In genomic region chr2:7027436-7027835, GRCh38 we compare ENCODE assay signal across 25 cellular contexts.
DNase-seq lines count a peak whose midpoint lies in the region; ATAC-seq and TF ChIP-seq lines count a peak whose summit lies in the region.
"Had no signal": no experiment of that assay in that cellular context is flagged by ENCODE, and none has a peak within 500 bp of the region (broad histone marks: within the 10 kb centered on the region; RNA-seq: fewer than 3 reads in every experiment).

No MANE protein-coding gene starts in this region.

- no peaks in the 10 kb centered on the region for H4K20me1 ChIP-seq in hepatocyte (ENCODE audit: insufficient read depth, poor library complexity, severe bottlenecking)

- H3K9me3 Mint-ChIP-seq in CD4-positive, alpha-beta T cell = no peaks in the 10 kb centered on the region
- H3K9me3 Mint-ChIP-seq: activated CD4-positive, alpha-beta memory T cell treated with anti-CD3 and anti-CD28 coated beads, Interleukin-2, amount 10 ng/mL, durations not matched to agents 7 days and 5 days; central memory CD8-positive, alpha-beta T cell; naive thymus-derived CD8-positive, alpha-beta T cell; T-helper 2 cell treated with Interferon-gamma antibody and Interleukin-4, amounts not matched to agents 5 μg/mL and 100 μg/mL, for 36 hours had no signal

- peaks cover 86% of the 10 kb centered on the region for H3K36me3 Mint-ChIP-seq in CD4-positive, alpha-beta T cell (ENCODE audit: low read depth)

- H3K36me3 ChIP-seq in hepatocyte (replicated peaks; ENCODE audit: insufficient read depth, low read depth) (no peaks in the 10 kb centered on the region), psoas muscle (ENCODE audit: insufficient read depth in 1 of 2, low read depth in 1 of 2) (peaks cover 0 to 9% of the 10 kb centered on the region in 2 donors)
- H3K36me3 ChIP-seq: MG63 had no signal

- no peak overlapping the region for H3K4me3 Mint-ChIP-seq in CD4-positive, alpha-beta T cell
- H3K4me3 Mint-ChIP-seq: activated CD4-positive, alpha-beta memory T cell treated with anti-CD3 and anti-CD28 coated beads, Interleukin-2, amount 10 ng/mL, durations not matched to agents 7 days and 5 days; central memory CD8-positive, alpha-beta T cell; naive thymus-derived CD8-positive, alpha-beta T cell; T-helper 2 cell treated with Interferon-gamma antibody and Interleukin-4, amounts not matched to agents 5 μg/mL and 100 μg/mL, for 36 hours had no signal

- TF ChIP-seq CTCF in CD4-positive, alpha-beta T cell (IDR thresholded peaks at IDR 0.05) = no peak
- TF ChIP-seq CTCF in hepatocyte (IDR thresholded peaks at IDR 0.05; ENCODE audit: poor library complexity) (no peak), psoas muscle (IDR thresholded peaks at IDR 0.05) (no peak)

- peaks cover 23% of the 10 kb centered on the region for H3K4me1 ChIP-seq in hepatocyte (ENCODE audit: insufficient read depth)
- H3K4me1 ChIP-seq in psoas muscle = peaks cover 22% of the 10 kb centered on the region

- H3K4me3 ChIP-seq in hepatocyte (no peak overlapping the region), psoas muscle (no peak overlapping the region)
- H3K4me3 ChIP-seq: GM12878, MG63 had no signal

- peak overlapping the region; percentile 66 for H3K27ac Mint-ChIP-seq in CD4-positive, alpha-beta T cell
- H3K27ac Mint-ChIP-seq: activated CD4-positive, alpha-beta memory T cell treated with anti-CD3 and anti-CD28 coated beads, Interleukin-2, amount 10 ng/mL, durations not matched to agents 7 days and 5 days; T-helper 2 cell treated with Interferon-gamma antibody and Interleukin-4, amounts not matched to agents 5 μg/mL and 100 μg/mL, for 36 hours had no signal

- no peak overlapping the region for H3K4me2 ChIP-seq in hepatocyte
- H3K4me2 ChIP-seq: SK-N-SH had no signal

- H3K27me3 Mint-ChIP-seq in CD4-positive, alpha-beta T cell = no peaks in the 10 kb centered on the region
- H3K27me3 Mint-ChIP-seq: activated CD4-positive, alpha-beta memory T cell treated with anti-CD3 and anti-CD28 coated beads, Interleukin-2, amount 10 ng/mL, durations not matched to agents 7 days and 5 days; central memory CD8-positive, alpha-beta T cell; naive thymus-derived CD8-positive, alpha-beta T cell had no signal

- H3K79me2 ChIP-seq in hepatocyte = no peaks in the 10 kb centered on the region

- in situ Hi-C loops in G401 (cut with HindIII; ENCODE audit: low sequenced_read_pairs) = no loop called here

- H3K27ac ChIP-seq in CD4-positive, alpha-beta T cell (ENCODE audit: low read depth, low read length) = no peak overlapping the region
- H3K27ac ChIP-seq in hepatocyte (peak overlapping the region; percentile 54), psoas muscle (peak overlapping the region; percentile 46)
- H3K27ac ChIP-seq: RWPE1 had no signal

- H2AFZ ChIP-seq in hepatocyte = no peak overlapping the region

- intact Hi-C loops in CD4-positive, alpha-beta T cell (cut with DNase I, micrococcal nuclease) = loop anchor here in 1 of 2 experiments (5.0 kb wide), 1 partner anchor 130 kb away; no protein-coding TSS in a partner anchor
- intact Hi-C loops in psoas muscle (cut with DNase I) = loop anchor here in 1 of 2 donors (5.0 kb wide), 1 partner anchor 115 kb away; no protein-coding TSS in a partner anchor

- no peaks in the 10 kb centered on the region for H3K27me3 ChIP-seq in CD4-positive, alpha-beta T cell (ENCODE audit: control insufficient read depth, insufficient read depth, low read length)
- no peaks in the 10 kb centered on the region for H3K27me3 ChIP-seq in hepatocyte
- no peaks in the 10 kb centered on the region for H3K27me3 ChIP-seq in psoas muscle (ENCODE audit: insufficient read depth in 3 of 3, low read length in 2 of 3)
- H3K27me3 ChIP-seq: MG63 had no signal

- CTCF ChIA-PET in CD4-positive, alpha-beta T cell (lab: Charles Lee) = no interaction called here

- H3K4me1 Mint-ChIP-seq in CD4-positive, alpha-beta T cell (ENCODE audit: low read depth) = peaks cover 13% of the 10 kb centered on the region
- H3K4me1 Mint-ChIP-seq: central memory CD8-positive, alpha-beta T cell had no signal

- POLR2A ChIA-PET in CD4-positive, alpha-beta T cell (lab: Charles Lee) = no interaction called here

- no peaks in the 10 kb centered on the region for H3K9me3 ChIP-seq in CD4-positive, alpha-beta T cell (ENCODE audit: control insufficient read depth, low read length)
- no peaks in the 10 kb centered on the region for H3K9me3 ChIP-seq in hepatocyte (ENCODE audit: low read depth)
- no peaks in the 10 kb centered on the region for H3K9me3 ChIP-seq in psoas muscle
- H3K9me3 ChIP-seq: MG63, SK-N-SH had no signal

- DNase-seq in CD4-positive, alpha-beta T cell = no peak
- DNase-seq in M059J (ENCODE audit: low read depth) (peak; percentile 38), hepatocyte (ENCODE audit: low spot score) (no peak), psoas muscle (no peak), G401 (ENCODE audit: low spot score) (no peak), amygdala (lab: John Stamatoyannopoulos, UW) (no peak), D341Med (ENCODE audit: low spot score) (no peak), amniotic stem cell (lab: John Stamatoyannopoulos, UW) (no peak)
- DNase-seq: activated CD4-positive, alpha-beta memory T cell treated with anti-CD3 and anti-CD28 coated beads, Interleukin-2, amount 10 ng/mL, durations not matched to agents 7 days and 5 days; activated CD4-positive, CD25-positive, alpha-beta regulatory T cell; activated gamma-delta T cell treated with Interleukin-2 at 50 U/mL for 16 hours; anterior cingulate cortex; DMS53; foreskin melanocyte; kidney; mammary epithelial cell; MG63; naive thymus-derived CD8-positive, alpha-beta T cell; NCI-H1694 treated with DMSO at 0.1 percent for 48 hours; NCI-H526 treated with DMSO at 0.1 percent for 48 hours; SK-N-SH had no signal

- no peak for ATAC-seq in CD4-positive, alpha-beta T cell (ENCODE audit: poor library complexity)
- no peak for ATAC-seq in psoas muscle
- ATAC-seq: GM12878; naive thymus-derived CD8-positive, alpha-beta T cell had no signal

- no peaks in the 10 kb centered on the region for H3K9me2 ChIP-seq in hepatocyte (replicated peaks; ENCODE audit: insufficient read depth)
- H3K9me2 ChIP-seq: SK-N-SH had no signal

- WGBS in hepatocyte (ENCODE audit: low lambda C conversion rate, missing lambda C conversion rate) = 40% methylated on average over 3 of the region's 3 CpGs
- WGBS in psoas muscle, 3 donors = 50 to 67% (median 65%) methylated on average over 3 of the region's 3 CpGs
